8 cellular contexts compared by ENCODE assay signal in the genomic region with DNA sequence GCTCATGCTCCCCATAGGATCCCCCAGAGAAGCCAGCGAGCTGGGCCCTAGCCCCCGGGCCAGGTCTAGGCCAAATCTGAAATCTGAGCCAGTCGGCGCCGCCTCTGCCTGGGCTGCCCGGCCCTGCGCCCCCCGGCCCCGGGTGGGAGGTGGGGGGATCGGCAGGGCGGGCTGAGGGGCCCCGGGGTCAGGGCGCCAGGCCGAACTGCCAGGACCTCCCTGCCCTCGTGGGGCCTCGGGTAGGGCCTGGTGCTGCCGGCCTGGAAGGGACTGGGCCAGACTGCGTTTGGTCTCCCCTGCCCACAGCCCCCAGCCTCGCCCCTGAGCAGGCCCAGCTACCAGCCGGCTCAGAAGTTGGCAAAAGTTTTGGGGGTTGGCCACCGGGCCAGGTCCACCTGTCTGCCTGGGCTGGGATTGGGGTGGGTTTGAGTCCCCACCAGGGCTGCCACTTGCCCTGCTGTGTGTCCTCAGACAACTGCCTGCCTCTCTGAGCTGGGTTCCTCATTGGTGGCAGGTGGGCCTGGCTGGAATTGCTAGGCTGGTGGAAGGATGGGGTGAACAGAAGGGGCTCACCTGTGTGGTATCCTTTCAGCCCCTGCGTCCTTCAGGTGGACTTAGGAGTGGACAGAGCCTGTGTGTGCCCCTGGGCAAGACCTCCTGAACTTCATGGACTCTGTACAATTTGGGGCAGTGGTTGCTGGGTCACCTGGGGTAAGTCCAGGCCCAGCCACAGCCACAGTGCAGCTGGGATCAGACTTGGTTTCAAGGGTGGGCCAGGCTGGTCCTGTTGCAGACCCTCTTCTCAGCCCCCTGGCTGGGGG. TPM values are rescaled to one million over a fixed set of nuclear protein-coding genes. Genes with fewer than 3 reads are reported as not detected.
A peak's percentile ranks its signal among the peaks of the same experiment; 100 is the strongest.
DNase-seq lines count a peak whose midpoint lies in the region; ATAC-seq and TF ChIP-seq lines count a peak whose summit lies in the region.

No MANE protein-coding gene starts in this region.

- no peaks in the 10 kb centered on the region for H3F3A ChIP-seq in smooth muscle cell (ENCODE audit: low read depth)

- peak overlapping the region; percentile 94 for H3K4me2 ChIP-seq in smooth muscle cell

- 5% methylated on average over 15 of the region's 22 CpGs for WGBS in smooth muscle cell (ENCODE audit: low lambda C conversion rate)

- H3K36me3 ChIP-seq in iPS-15b (ENCODE audit: control insufficient read depth, insufficient read depth, low read length) (peaks cover 6% of the 10 kb centered on the region), smooth muscle cell (ENCODE audit: low read depth) (no peaks in the 10 kb centered on the region)

- ATAC-seq in activated CD8-positive, alpha-beta T cell treated with anti-CD3 and anti-CD28 coated beads, Interleukin-2, amount 10 ng/mL, durations not matched to agents 7 days and 5 days = no peak
- ATAC-seq in HG03521 (IDR thresholded peaks at IDR 0.05; ENCODE audit: unreplicated experiment) = no peak
- ATAC-seq in HG02623 (IDR thresholded peaks at IDR 0.05; ENCODE audit: unreplicated experiment) = no peak

- H3K4me1 ChIP-seq in iPS-15b (ENCODE audit: control insufficient read depth, insufficient read depth, low read length) = peaks cover 2% of the 10 kb centered on the region
- H3K4me1 ChIP-seq in smooth muscle cell (ENCODE audit: low read depth) = peaks cover 6% of the 10 kb centered on the region

- H3K4me1 Mint-ChIP-seq in activated CD8-positive, alpha-beta T cell treated with anti-CD3 and anti-CD28 coated beads, Interleukin-2, amount 10 ng/mL, durations not matched to agents 7 days and 5 days (ENCODE audit: low read depth) = peaks cover 36% of the 10 kb centered on the region

- no peak overlapping the region for H2AFZ ChIP-seq in smooth muscle cell (ENCODE audit: low read depth)

- peak; percentile 56 for DNase-seq in GM20000 (ENCODE audit: low spot score)
- no peak for DNase-seq in activated CD8-positive, alpha-beta T cell treated with anti-CD3 and anti-CD28 coated beads, Interleukin-2, amount 10 ng/mL, durations not matched to agents 7 days and 5 days
- no peak for DNase-seq in smooth muscle cell (lab: John Stamatoyannopoulos, UW; ENCODE audit: unreplicated experiment)
- no peak for DNase-seq in ACHN
- DNase-seq in NOMO-1 treated with dmso at 0.1 percent for 144 hours (lab: John Stamatoyannopoulos, UW; ENCODE audit: unreplicated experiment) = no peak

- POLR2A ChIA-PET in activated CD8-positive, alpha-beta T cell treated with anti-CD3 and anti-CD28 coated beads, Interleukin-2, amount 10 ng/mL, durations not matched to agents 7 days and 5 days (lab: Charles Lee) = interaction anchor here (1.1 kb wide), 1 partner anchor 57 kb away, joined by 3 read pairs; the partner anchor contains the start of gene MANBAL

- H3K4me3 Mint-ChIP-seq in activated CD8-positive, alpha-beta T cell treated with anti-CD3 and anti-CD28 coated beads, Interleukin-2, amount 10 ng/mL, durations not matched to agents 7 days and 5 days = peak overlapping the region; percentile 43

- peaks cover 51% of the 10 kb centered on the region for H4K20me1 ChIP-seq in smooth muscle cell (ENCODE audit: low read depth)

- H3K27me3 ChIP-seq in iPS-15b (ENCODE audit: control insufficient read depth, insufficient read depth, low read length) = no peaks in the 10 kb centered on the region
- H3K27me3 ChIP-seq in smooth muscle cell (ENCODE audit: low read depth) = no peaks in the 10 kb centered on the region

- CTCF ChIA-PET in activated CD8-positive, alpha-beta T cell treated with anti-CD3 and anti-CD28 coated beads, Interleukin-2, amount 10 ng/mL, durations not matched to agents 7 days and 5 days (lab: Charles Lee) = no interaction called here

- H3K36me3 Mint-ChIP-seq in activated CD8-positive, alpha-beta T cell treated with anti-CD3 and anti-CD28 coated beads, Interleukin-2, amount 10 ng/mL, durations not matched to agents 7 days and 5 days (ENCODE audit: low read depth) = no peaks in the 10 kb centered on the region

- H3K9ac ChIP-seq in iPS-15b (ENCODE audit: low read depth, low read length) = peak overlapping the region; percentile 39
- peak overlapping the region; percentile 87 for H3K9ac ChIP-seq in smooth muscle cell (ENCODE audit: low read depth)

- H3K4me3 ChIP-seq in iPS-15b (ENCODE audit: low read depth, low read length) (peak overlapping the region; percentile 41), smooth muscle cell (peak overlapping the region; percentile 80)

- peaks cover 64% of the 10 kb centered on the region for H3K79me2 ChIP-seq in smooth muscle cell (ENCODE audit: low read depth)

- no peak overlapping the region for H3K27ac Mint-ChIP-seq in activated CD8-positive, alpha-beta T cell treated with anti-CD3 and anti-CD28 coated beads, Interleukin-2, amount 10 ng/mL, durations not matched to agents 7 days and 5 days

- TF ChIP-seq CTCF in GM20000 (IDR thresholded peaks at IDR 0.05; ENCODE audit: extremely low read depth, missing control alignments) (no peak), smooth muscle cell (IDR thresholded peaks at IDR 0.05; ENCODE audit: borderline replicate concordance, insufficient read depth, poor library complexity, severe bottlenecking) (no peak)

- in situ Hi-C loops in ACHN (cut with HindIII; ENCODE audit: low pct_ligation_motif_present, low pct_unique_long_range_greater_than_20kb, low sequenced_read_pairs) = no loop called here

- peak overlapping the region; percentile 45 for H3K27ac ChIP-seq in smooth muscle cell (ENCODE audit: low read depth)

- H3K9me3 Mint-ChIP-seq in activated CD8-positive, alpha-beta T cell treated with anti-CD3 and anti-CD28 coated beads, Interleukin-2, amount 10 ng/mL, durations not matched to agents 7 days and 5 days (ENCODE audit: insufficient read depth) = no peaks in the 10 kb centered on the region

- H3K27me3 Mint-ChIP-seq in activated CD8-positive, alpha-beta T cell treated with anti-CD3 and anti-CD28 coated beads, Interleukin-2, amount 10 ng/mL, durations not matched to agents 7 days and 5 days (ENCODE audit: low read depth) = no peaks in the 10 kb centered on the region

- H3K9me3 ChIP-seq in iPS-15b (ENCODE audit: control insufficient read depth, insufficient read depth, low read length) = no peaks in the 10 kb centered on the region
- no peaks in the 10 kb centered on the region for H3K9me3 ChIP-seq in smooth muscle cell (replicated peaks; ENCODE audit: low read depth)

RNA-seq across cellular contexts. Expression of gene SRC, which starts 0.8 kb away (rescaled TPM):
- total RNA-seq in activated CD8-positive, alpha-beta T cell treated with anti-CD3 and anti-CD28 coated beads, Interleukin-2, amount 10 ng/mL, durations not matched to agents 7 days and 5 days = 1 to 10 TPM; 3.2 to 6.5 TPM
- 26.7 and 36.5 TPM in 2 replicates for total RNA-seq in smooth muscle cell
- polyA plus RNA-seq in smooth muscle cell = 26.0 and 47.7 TPM in 2 replicates

RNA-seq across cellular contexts. Expression of gene MANBAL, which starts 57.3 kb away (rescaled TPM):
- total RNA-seq in activated CD8-positive, alpha-beta T cell treated with anti-CD3 and anti-CD28 coated beads, Interleukin-2, amount 10 ng/mL, durations not matched to agents 7 days and 5 days = 10 to 100 TPM; 10.1 to 10.9 TPM
- total RNA-seq in smooth muscle cell = 28.1 and 33.7 TPM in 2 replicates
- 86.2 and 89.0 TPM in 2 replicates for polyA plus RNA-seq in smooth muscle cell
